13 cellular contexts compared by ENCODE assay signal in the genomic region with DNA sequence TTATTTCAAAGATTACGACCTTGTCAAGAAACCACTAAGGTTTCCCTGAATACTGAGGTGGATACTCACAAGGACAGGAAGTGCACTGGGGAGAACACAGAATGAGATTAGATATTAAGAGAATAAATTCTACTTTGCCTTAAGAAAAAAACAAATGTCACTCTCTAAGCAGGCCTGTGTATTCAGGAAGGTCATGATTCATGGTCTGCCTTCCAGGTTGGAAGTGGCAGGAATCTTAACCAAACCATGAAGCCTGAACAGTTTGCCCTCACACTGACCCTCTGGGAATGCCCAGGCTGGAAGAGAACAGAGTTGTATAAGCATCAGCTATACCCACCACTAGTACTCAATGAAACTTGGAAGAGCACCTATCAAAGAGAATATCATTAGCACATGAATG.
DNase-seq lines count a peak whose midpoint lies in the region; ATAC-seq and TF ChIP-seq lines count a peak whose summit lies in the region.
"Had no signal": no experiment of that assay in that cellular context is flagged by ENCODE, and none has a peak within 500 bp of the region (broad histone marks: within the 10 kb centered on the region; RNA-seq: fewer than 3 reads in every experiment).

No MANE protein-coding gene starts in this region.

- H3K9me2 ChIP-seq in GM23338 (ENCODE audit: insufficient read depth) = no peaks in the 10 kb centered on the region

- H2AFZ ChIP-seq in GM23338 = no peak overlapping the region

- no peak overlapping the region for H3K4me2 ChIP-seq in GM23338
- H3K4me2 ChIP-seq: BLaER1 treated with 17β-estradiol and CSF1 and Interleukin-3, amounts not matched to agents 10 nM and 100 nM had no signal

- DNase-seq in GM23338 (ENCODE audit: low spot score) (no peak), M059J (ENCODE audit: low read depth) (peak; percentile 45), epithelial cell of proximal tubule (ENCODE audit: low read depth) (peak; percentile 82), renal cortical epithelial cell (ENCODE audit: low read depth) (peak; percentile 96), HUDEP-2 (lab: John Stamatoyannopoulos, UW; ENCODE audit: unreplicated experiment in 76 of 76) (no peak)
- no peak for DNase-seq in activated T-cell treated with anti-CD3 and anti-CD28 coated beads, Interleukin-2, amount 50 U/mL, for 24 hours
- DNase-seq: 8988T; Calu3; CD4-positive, CD25-positive, alpha-beta regulatory T cell; DMS 273 treated with DMSO at 0.1 percent for 48 hours had no signal

- H4K20me1 ChIP-seq in GM23338 (replicated peaks; ENCODE audit: insufficient read depth) = no peaks in the 10 kb centered on the region
- H4K20me1 ChIP-seq: BLaER1 treated with 17β-estradiol and CSF1 and Interleukin-3, amounts not matched to agents 10 nM and 100 nM had no signal

- H3K36me3 ChIP-seq in GM23338 (ENCODE audit: insufficient read depth) = no peaks in the 10 kb centered on the region
- H3K36me3 ChIP-seq: BLaER1 treated with 17β-estradiol and CSF1 and Interleukin-3, amounts not matched to agents 10 nM and 100 nM had no signal

- no peak overlapping the region for H3K27ac ChIP-seq in GM23338 (ENCODE audit: low read depth)
- H3K27ac ChIP-seq: BLaER1 treated with 17β-estradiol and CSF1 and Interleukin-3, amounts not matched to agents 10 nM and 100 nM had no signal

- ATAC-seq in GM23338 = peak; percentile 48
- no peak for ATAC-seq in HG02840 (IDR thresholded peaks at IDR 0.05; ENCODE audit: low FRiP score, unreplicated experiment)
- ATAC-seq: HCT116 had no signal

- peaks cover 11% of the 10 kb centered on the region for H3K4me1 ChIP-seq in GM23338 (ENCODE audit: insufficient read depth)
- H3K4me1 ChIP-seq: BLaER1 treated with 17β-estradiol and CSF1 and Interleukin-3, amounts not matched to agents 10 nM and 100 nM had no signal

- no peak overlapping the region for H3K27ac Mint-ChIP-seq in GM23338
- H3K27ac Mint-ChIP-seq in activated T-cell treated with anti-CD3 and anti-CD28 coated beads, Interleukin-2, amount 50 U/mL, for 24 hours = no peak overlapping the region
- H3K27ac Mint-ChIP-seq: CD4-positive, CD25-positive, alpha-beta regulatory T cell had no signal

- H3K4me3 Mint-ChIP-seq in GM23338 = no peak overlapping the region
- H3K4me3 Mint-ChIP-seq in activated T-cell treated with anti-CD3 and anti-CD28 coated beads, Interleukin-2, amount 50 U/mL, for 24 hours = no peak overlapping the region
- H3K4me3 Mint-ChIP-seq: CD4-positive, CD25-positive, alpha-beta regulatory T cell had no signal

- H3K36me3 Mint-ChIP-seq in GM23338 (ENCODE audit: low read depth) = no peaks in the 10 kb centered on the region
- H3K36me3 Mint-ChIP-seq in activated T-cell treated with anti-CD3 and anti-CD28 coated beads, Interleukin-2, amount 50 U/mL, for 24 hours (ENCODE audit: low read depth) = no peaks in the 10 kb centered on the region
- H3K36me3 Mint-ChIP-seq: CD4-positive, CD25-positive, alpha-beta regulatory T cell had no signal

- H3K27me3 ChIP-seq in GM23338 (ENCODE audit: insufficient read depth) = no peaks in the 10 kb centered on the region
- H3K27me3 ChIP-seq: BLaER1 treated with 17β-estradiol and CSF1 and Interleukin-3, amounts not matched to agents 10 nM and 100 nM had no signal

- H3K9me3 Mint-ChIP-seq in GM23338 = no peaks in the 10 kb centered on the region
- H3K9me3 Mint-ChIP-seq in activated T-cell treated with anti-CD3 and anti-CD28 coated beads, Interleukin-2, amount 50 U/mL, for 24 hours = no peaks in the 10 kb centered on the region
- H3K9me3 Mint-ChIP-seq: CD4-positive, CD25-positive, alpha-beta regulatory T cell had no signal

- peaks cover 2% of the 10 kb centered on the region for H3K27me3 Mint-ChIP-seq in GM23338 (ENCODE audit: insufficient read depth, low read depth, poor library complexity)
- peaks cover 4% of the 10 kb centered on the region for H3K27me3 Mint-ChIP-seq in activated T-cell treated with anti-CD3 and anti-CD28 coated beads, Interleukin-2, amount 50 U/mL, for 24 hours

- H3K4me1 Mint-ChIP-seq in GM23338 = peaks cover 20% of the 10 kb centered on the region
- H3K4me1 Mint-ChIP-seq in activated T-cell treated with anti-CD3 and anti-CD28 coated beads, Interleukin-2, amount 50 U/mL, for 24 hours (ENCODE audit: low read depth) = no peaks in the 10 kb centered on the region
- H3K4me1 Mint-ChIP-seq: CD4-positive, CD25-positive, alpha-beta regulatory T cell had no signal

- no peaks in the 10 kb centered on the region for H3F3A ChIP-seq in GM23338 (replicated peaks; ENCODE audit: low read depth)

- no peaks in the 10 kb centered on the region for H3K79me2 ChIP-seq in GM23338 (replicated peaks; ENCODE audit: insufficient read depth)

- no peak overlapping the region for H3K4me3 ChIP-seq in GM23338
- H3K4me3 ChIP-seq in epithelial cell of proximal tubule (ENCODE audit: low read depth, low read length) = no peak overlapping the region
- H3K4me3 ChIP-seq: BLaER1 treated with 17β-estradiol and CSF1 and Interleukin-3, amounts not matched to agents 10 nM and 100 nM had no signal

- TF ChIP-seq CTCF in GM23338 (conservative IDR thresholded peaks at IDR 0.05; ENCODE audit: low read depth in 2 of 2) (no peak), epithelial cell of proximal tubule (conservative IDR thresholded peaks at IDR 0.05; ENCODE audit: low read depth, low read length) (no peak)

TF ChIP-seq in GM23338, 12 proteins besides CTCF, POLR2A, EP300 and RAD21 (continues in another document):
- TF ChIP-seq EZH2 (IDR thresholded peaks at IDR 0.05; ENCODE audit: low read depth, unreplicated experiment) (no peak), ZNF114 (CRISPR knock-in tag; IDR thresholded peaks at IDR 0.05) (no peak), STAT1 (IDR thresholded peaks at IDR 0.05; ENCODE audit: unreplicated experiment) (no peak), EZH2phosphoT487 (IDR thresholded peaks at IDR 0.05; ENCODE audit: unreplicated experiment) (no peak), CREB1 (CRISPR knock-in tag; IDR thresholded peaks at IDR 0.05; ENCODE audit: low read depth) (no peak)
- TF ChIP-seq, protein P1, sequence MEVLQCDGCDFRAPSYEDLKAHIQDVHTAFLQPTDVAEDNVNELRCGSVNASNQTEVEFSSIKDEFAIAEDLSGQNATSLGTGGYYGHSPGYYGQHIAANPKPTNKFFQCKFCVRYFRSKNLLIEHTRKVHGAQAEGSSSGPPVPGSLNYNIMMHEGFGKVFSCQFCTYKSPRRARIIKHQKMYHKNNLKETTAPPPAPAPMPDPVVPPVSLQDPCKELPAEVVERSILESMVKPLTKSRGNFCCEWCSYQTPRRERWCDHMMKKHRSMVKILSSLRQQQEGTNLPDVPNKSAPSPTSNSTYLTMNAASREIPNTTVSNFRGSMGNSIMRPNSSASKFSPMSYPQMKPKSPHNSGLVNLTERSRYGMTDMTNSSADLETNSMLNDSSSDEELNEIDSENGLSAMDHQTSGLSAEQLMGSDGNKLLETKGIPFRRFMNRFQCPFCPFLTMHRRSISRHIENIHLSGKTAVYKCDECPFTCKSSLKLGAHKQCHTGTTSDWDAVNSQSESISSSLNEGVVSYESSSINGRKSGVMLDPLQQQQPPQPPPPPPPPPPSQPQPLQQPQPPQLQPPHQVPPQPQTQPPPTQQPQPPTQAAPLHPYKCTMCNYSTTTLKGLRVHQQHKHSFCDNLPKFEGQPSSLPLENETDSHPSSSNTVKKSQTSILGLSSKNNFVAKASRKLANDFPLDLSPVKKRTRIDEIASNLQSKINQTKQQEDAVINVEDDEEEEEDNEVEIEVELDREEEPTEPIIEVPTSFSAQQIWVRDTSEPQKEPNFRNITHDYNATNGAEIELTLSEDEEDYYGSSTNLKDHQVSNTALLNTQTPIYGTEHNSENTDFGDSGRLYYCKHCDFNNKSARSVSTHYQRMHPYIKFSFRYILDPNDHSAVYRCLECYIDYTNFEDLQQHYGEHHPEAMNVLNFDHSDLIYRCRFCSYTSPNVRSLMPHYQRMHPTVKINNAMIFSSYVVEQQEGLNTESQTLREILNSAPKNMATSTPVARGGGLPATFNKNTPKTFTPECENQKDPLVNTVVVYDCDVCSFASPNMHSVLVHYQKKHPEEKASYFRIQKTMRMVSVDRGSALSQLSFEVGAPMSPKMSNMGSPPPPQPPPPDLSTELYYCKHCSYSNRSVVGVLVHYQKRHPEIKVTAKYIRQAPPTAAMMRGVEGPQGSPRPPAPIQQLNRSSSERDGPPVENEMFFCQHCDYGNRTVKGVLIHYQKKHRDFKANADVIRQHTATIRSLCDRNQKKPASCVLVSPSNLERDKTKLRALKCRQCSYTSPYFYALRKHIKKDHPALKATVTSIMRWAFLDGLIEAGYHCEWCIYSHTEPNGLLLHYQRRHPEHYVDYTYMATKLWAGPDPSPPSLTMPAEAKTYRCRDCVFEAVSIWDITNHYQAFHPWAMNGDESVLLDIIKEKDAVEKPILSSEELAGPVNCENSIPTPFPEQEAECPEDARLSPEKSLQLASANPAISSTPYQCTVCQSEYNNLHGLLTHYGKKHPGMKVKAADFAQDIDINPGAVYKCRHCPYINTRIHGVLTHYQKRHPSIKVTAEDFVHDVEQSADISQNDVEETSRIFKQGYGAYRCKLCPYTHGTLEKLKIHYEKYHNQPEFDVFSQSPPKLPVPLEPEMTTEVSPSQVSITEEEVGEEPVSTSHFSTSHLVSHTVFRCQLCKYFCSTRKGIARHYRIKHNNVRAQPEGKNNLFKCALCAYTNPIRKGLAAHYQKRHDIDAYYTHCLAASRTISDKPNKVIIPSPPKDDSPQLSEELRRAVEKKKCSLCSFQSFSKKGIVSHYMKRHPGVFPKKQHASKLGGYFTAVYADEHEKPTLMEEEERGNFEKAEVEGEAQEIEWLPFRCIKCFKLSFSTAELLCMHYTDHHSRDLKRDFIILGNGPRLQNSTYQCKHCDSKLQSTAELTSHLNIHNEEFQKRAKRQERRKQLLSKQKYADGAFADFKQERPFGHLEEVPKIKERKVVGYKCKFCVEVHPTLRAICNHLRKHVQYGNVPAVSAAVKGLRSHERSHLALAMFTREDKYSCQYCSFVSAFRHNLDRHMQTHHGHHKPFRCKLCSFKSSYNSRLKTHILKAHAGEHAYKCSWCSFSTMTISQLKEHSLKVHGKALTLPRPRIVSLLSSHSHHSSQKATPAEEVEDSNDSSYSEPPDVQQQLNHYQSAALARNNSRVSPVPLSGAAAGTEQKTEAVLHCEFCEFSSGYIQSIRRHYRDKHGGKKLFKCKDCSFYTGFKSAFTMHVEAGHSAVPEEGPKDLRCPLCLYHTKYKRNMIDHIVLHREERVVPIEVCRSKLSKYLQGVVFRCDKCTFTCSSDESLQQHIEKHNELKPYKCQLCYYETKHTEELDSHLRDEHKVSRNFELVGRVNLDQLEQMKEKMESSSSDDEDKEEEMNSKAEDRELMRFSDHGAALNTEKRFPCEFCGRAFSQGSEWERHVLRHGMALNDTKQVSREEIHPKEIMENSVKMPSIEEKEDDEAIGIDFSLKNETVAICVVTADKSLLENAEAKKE (CRISPR knock-in tag; IDR thresholded peaks at IDR 0.05) = no peak

Comparison
In these comparisons a context has a peak if more than half of its experiments do, and no peak if none do; other contexts are left out.
1. DNase-seq: peak in M059J (single experiment), epithelial cell of proximal tubule (single experiment) and renal cortical epithelial cell (single experiment); none in GM23338 (single experiment), HUDEP-2 (0 of 76) and activated T-cell treated with anti-CD3 and anti-CD28 coated beads, Interleukin-2, amount 50 U/mL, for 24 hours (single experiment).